Comparison of ENCODE assay signal across 8 cellular contexts in genomic region chr2:112626604-112627059, GRCh38. TPM values are rescaled to one million over a fixed set of nuclear protein-coding genes. Genes with fewer than 3 reads are reported as not detected.
A peak's percentile ranks its signal among the peaks of the same experiment; 100 is the strongest.
DNase-seq lines count a peak whose midpoint lies in the region; ATAC-seq and TF ChIP-seq lines count a peak whose summit lies in the region.

No MANE protein-coding gene starts in this region.

- H3K27me3 Mint-ChIP-seq in T-cell = no peaks in the 10 kb centered on the region

- H3K27ac Mint-ChIP-seq in T-cell = peak overlapping the region; percentile 87 to 96

- DNase-seq in NCI-H510A treated with DMSO at 0.1 percent for 48 hours (lab: John Stamatoyannopoulos, UW) (peak; percentile 41), NCI-H510A (lab: John Stamatoyannopoulos, UW) (no peak), LNCaP clone FGC (ENCODE audit: low read depth) (no peak), T-cell (peak in 33 of 34 experiments; percentile 32 to 70 (median 54)), amniotic epithelial cell (ENCODE audit: low read depth) (peak; percentile 76), left cardiac atrium (peak; percentile 72), renal cortical epithelial cell (ENCODE audit: low read depth) (peak; percentile 55)

- H3K4me1 Mint-ChIP-seq in T-cell = peaks cover 62 to 78% (median 68%) of the 10 kb centered on the region in 3 donors

- H3K36me3 Mint-ChIP-seq in T-cell = no peaks in the 10 kb centered on the region

- H3K4me3 Mint-ChIP-seq in T-cell = peak overlapping the region; percentile 62 to 69 (median 62)

- intact Hi-C loops in left cardiac atrium (cut with DNase I) = loop anchor here (1.0 to 10.0 kb wide), 3 partner anchors 68 to 100 kb away; no protein-coding TSS in a partner anchor

- CTCF ChIA-PET in T-cell (lab: Charles Lee) = interaction anchor here (0.6 to 5.2 kb wide), 15 partner anchors 8 to 342 kb away, joined by 3 to 40 read pairs (median 4); partner anchors contain the start of gene SLC20A1 (in 1 of the 2)

- H3K9me3 Mint-ChIP-seq in T-cell = no peaks in the 10 kb centered on the region

- H3K4me3 ChIP-seq in LNCaP clone FGC (ENCODE audit: low read depth, low read length) = no peak overlapping the region

- ATAC-seq in T-cell (replicated peaks in 1 of 4) = peak; percentile 43 to 57 (median 53)
- peak; percentile 65 to 76 for ATAC-seq in left cardiac atrium
- no peak for ATAC-seq in HG03442 (IDR thresholded peaks at IDR 0.05; ENCODE audit: unreplicated experiment)

- TF ChIP-seq CTCF in LNCaP clone FGC (IDR thresholded peaks at IDR 0.05; ENCODE audit: control insufficient read depth, extremely low read depth, insufficient read depth) = peak; percentile 92

- POLR2A ChIA-PET in T-cell (lab: Charles Lee) = no interaction called here

RNA-seq across cellular contexts. Expression of gene SLC20A1, which starts 19.1 kb away (rescaled TPM):
- total RNA-seq in T-cell (100 to 1,000 TPM in 2 of 5 donors, 10 to 100 TPM in 3; 65.8 to 135 (median 83.0) TPM), left cardiac atrium (10 to 100 TPM; 15.1 to 38.1 TPM), renal cortical epithelial cell (72.9 and 91.2 TPM in 2 replicates)

RNA-seq across cellular contexts. Expression of gene CHCHD5, which starts 42.2 kb away (rescaled TPM):
- total RNA-seq in T-cell (10 to 100 TPM; 16.4 to 30.1 (median 24.7) TPM), left cardiac atrium (10 to 100 TPM; 21.7 to 24.0 TPM), renal cortical epithelial cell (3.1 and 6.4 TPM in 2 replicates)

Comparison
In these comparisons a context has a peak if more than half of its experiments do, and no peak if none do; other contexts are left out.
1. DNase-seq: peak in NCI-H510A treated with DMSO at 0.1 percent for 48 hours (single experiment), T-cell (33 of 34), amniotic epithelial cell (single experiment), left cardiac atrium (single experiment) and renal cortical epithelial cell (single experiment); none in NCI-H510A (single experiment) and LNCaP clone FGC (single experiment).